1 cellular context compared by ENCODE assay signal in genomic region chr19:57362997-57363705, GRCh38.
TF ChIP-seq lines count a peak whose summit lies in the region.

Gene TRAPPC2B, plus strand, starts transcription at chr19:57363551. Its CDS starts 1,283 bp downstream, at chr19:57364834.
Gene ZNF547, plus strand, starts transcription at chr19:57363551. Its CDS starts 5,005 bp downstream, at chr19:57368556.

TF ChIP-seq in SK-N-SH, 30 proteins besides CTCF, POLR2A, EP300 and RAD21 (continued from another document):
- TF ChIP-seq PBX3 (IDR thresholded peaks at IDR 0.05) (no peak), FOXM1 (IDR thresholded peaks at IDR 0.05; ENCODE audit: low read depth) (no peak), CHD2 (IDR thresholded peaks at IDR 0.05; ENCODE audit: low read length, partially characterized antibody) (peak; percentile 96), SMC3 (IDR thresholded peaks at IDR 0.05; ENCODE audit: low read depth, low read length) (no peak), JUND (IDR thresholded peaks at IDR 0.05) (no peak), MXI1 (IDR thresholded peaks at IDR 0.05; ENCODE audit: low read depth, low read length) (peak; percentile 85)
- TF ChIP-seq, protein P1, sequence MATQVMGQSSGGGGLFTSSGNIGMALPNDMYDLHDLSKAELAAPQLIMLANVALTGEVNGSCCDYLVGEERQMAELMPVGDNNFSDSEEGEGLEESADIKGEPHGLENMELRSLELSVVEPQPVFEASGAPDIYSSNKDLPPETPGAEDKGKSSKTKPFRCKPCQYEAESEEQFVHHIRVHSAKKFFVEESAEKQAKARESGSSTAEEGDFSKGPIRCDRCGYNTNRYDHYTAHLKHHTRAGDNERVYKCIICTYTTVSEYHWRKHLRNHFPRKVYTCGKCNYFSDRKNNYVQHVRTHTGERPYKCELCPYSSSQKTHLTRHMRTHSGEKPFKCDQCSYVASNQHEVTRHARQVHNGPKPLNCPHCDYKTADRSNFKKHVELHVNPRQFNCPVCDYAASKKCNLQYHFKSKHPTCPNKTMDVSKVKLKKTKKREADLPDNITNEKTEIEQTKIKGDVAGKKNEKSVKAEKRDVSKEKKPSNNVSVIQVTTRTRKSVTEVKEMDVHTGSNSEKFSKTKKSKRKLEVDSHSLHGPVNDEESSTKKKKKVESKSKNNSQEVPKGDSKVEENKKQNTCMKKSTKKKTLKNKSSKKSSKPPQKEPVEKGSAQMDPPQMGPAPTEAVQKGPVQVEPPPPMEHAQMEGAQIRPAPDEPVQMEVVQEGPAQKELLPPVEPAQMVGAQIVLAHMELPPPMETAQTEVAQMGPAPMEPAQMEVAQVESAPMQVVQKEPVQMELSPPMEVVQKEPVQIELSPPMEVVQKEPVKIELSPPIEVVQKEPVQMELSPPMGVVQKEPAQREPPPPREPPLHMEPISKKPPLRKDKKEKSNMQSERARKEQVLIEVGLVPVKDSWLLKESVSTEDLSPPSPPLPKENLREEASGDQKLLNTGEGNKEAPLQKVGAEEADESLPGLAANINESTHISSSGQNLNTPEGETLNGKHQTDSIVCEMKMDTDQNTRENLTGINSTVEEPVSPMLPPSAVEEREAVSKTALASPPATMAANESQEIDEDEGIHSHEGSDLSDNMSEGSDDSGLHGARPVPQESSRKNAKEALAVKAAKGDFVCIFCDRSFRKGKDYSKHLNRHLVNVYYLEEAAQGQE (IDR thresholded peaks at IDR 0.05; ENCODE audit: low read depth, low read length) = no peak
TF ChIP-seq in SK-N-SH: peak in this region for 12.
